ENCODE assay signal across 8 cellular contexts in genomic region chr2:194867328-194867727, GRCh38.
A peak's percentile ranks its signal among the peaks of the same experiment; 100 is the strongest.
DNase-seq lines count a peak whose midpoint lies in the region; ATAC-seq and TF ChIP-seq lines count a peak whose summit lies in the region.

No MANE protein-coding gene starts in this region.

- H3K27me3 ChIP-seq in right lobe of liver = no peaks in the 10 kb centered on the region
- H3K27me3 ChIP-seq in sigmoid colon = no peaks in the 10 kb centered on the region

- no peak overlapping the region for H3K4me3 ChIP-seq in right lobe of liver
- H3K4me3 ChIP-seq in sigmoid colon = no peak overlapping the region

- intact Hi-C loops in right lobe of liver (cut with DNase I) (no loop called here), sigmoid colon (cut with DNase I) (no loop called here)

- no peak for TF ChIP-seq EP300 in sigmoid colon (IDR thresholded peaks at IDR 0.05)

- no peak overlapping the region for H3K27ac ChIP-seq in right lobe of liver
- H3K27ac ChIP-seq in sigmoid colon = no peak overlapping the region

- H3K4me1 ChIP-seq in right lobe of liver (no peaks in the 10 kb centered on the region), sigmoid colon (no peaks in the 10 kb centered on the region)

- TF ChIP-seq POLR2A in right lobe of liver (IDR thresholded peaks at IDR 0.05) = no peak
- no peak for TF ChIP-seq POLR2A in sigmoid colon (IDR thresholded peaks at IDR 0.05)

- 21% methylated on average over 1 of the region's 1 CpG for WGBS in right lobe of liver (ENCODE audit: insufficient coverage, low coverage, low lambda C conversion rate, missing lambda C conversion rate)
- 47 to 68% methylated on average over 1 of the region's 1 CpG for WGBS in sigmoid colon, 2 donors

- ATAC-seq in right lobe of liver = peak; percentile 30 to 64 (median 50)

- TF ChIP-seq CTCF in right lobe of liver (IDR thresholded peaks at IDR 0.05) (peak; percentile 26 to 50 (median 42)), sigmoid colon (IDR thresholded peaks at IDR 0.05) (peak in 1 of 4 experiments; percentile 12)

- H3K36me3 ChIP-seq in right lobe of liver (no peaks in the 10 kb centered on the region), sigmoid colon (no peaks in the 10 kb centered on the region)

- no peaks in the 10 kb centered on the region for H3K9me3 ChIP-seq in right lobe of liver
- H3K9me3 ChIP-seq in sigmoid colon = no peaks in the 10 kb centered on the region

- peak; percentile 44 for DNase-seq in SHP77 treated with DMSO at 0.1 percent for 48 hours (lab: John Stamatoyannopoulos, UW)
- no peak for DNase-seq in SHP77 (lab: John Stamatoyannopoulos, UW)
- DNase-seq in HT1080 (ENCODE audit: low read depth) = peak; percentile 26
- DNase-seq in SW480 (ENCODE audit: low spot score) = peak; percentile 58
- no peak for DNase-seq in right lobe of liver
- DNase-seq in NOMO-1 treated with dmso at 0.1 percent for 144 hours (lab: John Stamatoyannopoulos, UW; ENCODE audit: unreplicated experiment) = no peak
- DNase-seq in sigmoid colon = no peak
- no peak for DNase-seq in activated CD8-positive, alpha-beta memory T cell treated with anti-CD3 and anti-CD28 coated beads for 24 hours

Comparison
In these comparisons a context has a peak if more than half of its experiments do, and no peak if none do; other contexts are left out.
1. DNase-seq: peak in SHP77 treated with DMSO at 0.1 percent for 48 hours (single experiment), HT1080 (single experiment) and SW480 (single experiment); none in SHP77 (0 of 2), right lobe of liver (0 of 3), NOMO-1 treated with dmso at 0.1 percent for 144 hours (single experiment), sigmoid colon (single experiment) and activated CD8-positive, alpha-beta memory T cell treated with anti-CD3 and anti-CD28 coated beads for 24 hours (single experiment).